ENCODE assay signal across 9 cellular contexts in genomic region chr11:125941606-125942275, GRCh38. TPM values are rescaled to one million over a fixed set of nuclear protein-coding genes. Genes with fewer than 3 reads are reported as not detected.
A peak's percentile ranks its signal among the peaks of the same experiment; 100 is the strongest.
DNase-seq lines count a peak whose midpoint lies in the region; ATAC-seq, FAIRE-seq and TF ChIP-seq lines count a peak whose summit lies in the region.
"Had no signal": no experiment of that assay in that cellular context is flagged by ENCODE, and none has a peak within 500 bp of the region (broad histone marks: within the 10 kb centered on the region; RNA-seq: fewer than 3 reads in every experiment).

No MANE protein-coding gene starts in this region.

- POLR2A ChIA-PET in activated CD8-positive, alpha-beta T cell treated with anti-CD3 and anti-CD28 coated beads, Interleukin-2, amount 10 ng/mL, durations not matched to agents 7 days and 5 days (lab: Charles Lee) = no interaction called here

- H3K4me3 ChIP-seq in GM23248 (no peak overlapping the region), neural cell (ENCODE audit: low read length) (no peak overlapping the region)

- DNase-seq in CD14-positive monocyte (ENCODE audit: low spot score) = no peak
- DNase-seq in GM23248 = peak; percentile 57
- peak; percentile 92 for DNase-seq in NCI-H345 (lab: John Stamatoyannopoulos, UW)
- peak; percentile 67 for DNase-seq in activated CD8-positive, alpha-beta T cell treated with anti-CD3 and anti-CD28 coated beads, Interleukin-2, amount 10 ng/mL, durations not matched to agents 7 days and 5 days
- DNase-seq in urothelium cell line (ENCODE audit: low spot score) = peak; percentile 54

- no peak overlapping the region for H3K27ac Mint-ChIP-seq in CD14-positive monocyte
- no peak overlapping the region for H3K27ac Mint-ChIP-seq in activated CD8-positive, alpha-beta T cell treated with anti-CD3 and anti-CD28 coated beads, Interleukin-2, amount 10 ng/mL, durations not matched to agents 7 days and 5 days

- ATAC-seq in activated CD8-positive, alpha-beta T cell treated with anti-CD3 and anti-CD28 coated beads, Interleukin-2, amount 10 ng/mL, durations not matched to agents 7 days and 5 days = peak; percentile 76
- ATAC-seq in esophagus mucosa (peak; percentile 74), HG02588 (IDR thresholded peaks at IDR 0.05; ENCODE audit: unreplicated experiment) (no peak)

- in situ Hi-C loops in GM23248 (cut with MboI) = no loop called here

- TF ChIP-seq RAD21 in neural cell (conservative IDR thresholded peaks at IDR 0.05) = no peak

- H3K27ac ChIP-seq in GM23248 = no peak overlapping the region
- no peak overlapping the region for H3K27ac ChIP-seq in neural cell (ENCODE audit: low read length)

- no peaks in the 10 kb centered on the region for H3K9me2 ChIP-seq in GM23248 (ENCODE audit: insufficient read depth)
- no peaks in the 10 kb centered on the region for H3K9me2 ChIP-seq in neural cell (ENCODE audit: insufficient read depth, low read length)

- H3K27me3 Mint-ChIP-seq in CD14-positive monocyte (ENCODE audit: low read depth in 3 of 3) = peaks cover 0 to 8% (median 2%) of the 10 kb centered on the region in 3 donors
- H3K27me3 Mint-ChIP-seq in activated CD8-positive, alpha-beta T cell treated with anti-CD3 and anti-CD28 coated beads, Interleukin-2, amount 10 ng/mL, durations not matched to agents 7 days and 5 days (ENCODE audit: low read depth) = peaks cover 3% of the 10 kb centered on the region

- 36 to 37% methylated on average over 14 to 15 of the region's 15 CpGs for WGBS in GM23248 (ENCODE audit: low coverage in 1 of 2, low lambda C conversion rate in 2 of 2, missing lambda C conversion rate in 2 of 2), 2 experiments

- no peak for FAIRE-seq in urothelium cell line (lab: Jason Lieb, UNC)
- FAIRE-seq: islet of Langerhans had no signal

- H3K79me2 ChIP-seq in GM23248 (ENCODE audit: insufficient read depth) = no peaks in the 10 kb centered on the region
- H3K79me2 ChIP-seq in neural cell (replicated peaks; ENCODE audit: insufficient read depth, low read length) = no peaks in the 10 kb centered on the region

- intact Hi-C loops in CD14-positive monocyte (cut with micrococcal nuclease) = no loop called here

- no peaks in the 10 kb centered on the region for H3K9me3 ChIP-seq in GM23248 (ENCODE audit: low read depth)
- no peaks in the 10 kb centered on the region for H3K9me3 ChIP-seq in neural cell (ENCODE audit: low read length)

- no peaks in the 10 kb centered on the region for H3K4me1 ChIP-seq in GM23248 (ENCODE audit: insufficient read depth)

- H3K4me1 Mint-ChIP-seq in CD14-positive monocyte = peaks cover 4% of the 10 kb centered on the region
- peaks cover 15% of the 10 kb centered on the region for H3K4me1 Mint-ChIP-seq in activated CD8-positive, alpha-beta T cell treated with anti-CD3 and anti-CD28 coated beads, Interleukin-2, amount 10 ng/mL, durations not matched to agents 7 days and 5 days (ENCODE audit: low read depth)

- no peak overlapping the region for H3K4me3 Mint-ChIP-seq in CD14-positive monocyte
- H3K4me3 Mint-ChIP-seq in activated CD8-positive, alpha-beta T cell treated with anti-CD3 and anti-CD28 coated beads, Interleukin-2, amount 10 ng/mL, durations not matched to agents 7 days and 5 days = no peak overlapping the region

- H3K9me3 Mint-ChIP-seq in CD14-positive monocyte = peaks cover 0 to 7% (median 0%) of the 10 kb centered on the region in 7 donors
- peaks cover 4% of the 10 kb centered on the region for H3K9me3 Mint-ChIP-seq in activated CD8-positive, alpha-beta T cell treated with anti-CD3 and anti-CD28 coated beads, Interleukin-2, amount 10 ng/mL, durations not matched to agents 7 days and 5 days (ENCODE audit: insufficient read depth)

- no peaks in the 10 kb centered on the region for H3K36me3 ChIP-seq in GM23248 (ENCODE audit: low read depth)
- no peaks in the 10 kb centered on the region for H3K36me3 ChIP-seq in neural cell (ENCODE audit: insufficient read depth, low read length)

- no peak overlapping the region for H3K9ac ChIP-seq in GM23248
- no peak overlapping the region for H3K9ac ChIP-seq in neural cell (ENCODE audit: low read length)

- TF ChIP-seq EP300 in neural cell (conservative IDR thresholded peaks at IDR 0.05; ENCODE audit: poor library complexity, severe bottlenecking) = no peak

- CTCF ChIA-PET in activated CD8-positive, alpha-beta T cell treated with anti-CD3 and anti-CD28 coated beads, Interleukin-2, amount 10 ng/mL, durations not matched to agents 7 days and 5 days (lab: Charles Lee) = interaction anchor here (0.9 to 4.1 kb wide), 8 partner anchors 12 to 252 kb away, joined by 3 to 32 read pairs (median 4); no protein-coding TSS in a partner anchor

- H3K36me3 Mint-ChIP-seq in CD14-positive monocyte = no peaks in the 10 kb centered on the region
- H3K36me3 Mint-ChIP-seq in activated CD8-positive, alpha-beta T cell treated with anti-CD3 and anti-CD28 coated beads, Interleukin-2, amount 10 ng/mL, durations not matched to agents 7 days and 5 days (ENCODE audit: low read depth) = peaks cover 3% of the 10 kb centered on the region

- H3F3A ChIP-seq in GM23248 (ENCODE audit: insufficient read depth) (no peaks in the 10 kb centered on the region), neural cell (ENCODE audit: insufficient read depth, low read length, poor library complexity, severe bottlenecking) (no peaks in the 10 kb centered on the region)

- H4K20me1 ChIP-seq in GM23248 (ENCODE audit: insufficient read depth) (no peaks in the 10 kb centered on the region), neural cell (ENCODE audit: insufficient read depth) (no peaks in the 10 kb centered on the region)

- H3K4me2 ChIP-seq in GM23248 (ENCODE audit: unreplicated experiment) (no peak overlapping the region), neural cell (ENCODE audit: low read length) (no peak overlapping the region)

- H3K27me3 ChIP-seq in GM23248 (replicated peaks; ENCODE audit: insufficient read depth) (no peaks in the 10 kb centered on the region; the same call in 1 of the 2 replicates), neural cell (ENCODE audit: insufficient read depth, low read depth, low read length) (no peaks in the 10 kb centered on the region)

- TF ChIP-seq CTCF in CD14-positive monocyte (IDR thresholded peaks at IDR 0.05) (peak; percentile 20), neural cell (IDR thresholded peaks at IDR 0.05; ENCODE audit: poor library complexity, severe bottlenecking) (peak; percentile 37)

- H2AFZ ChIP-seq in GM23248 = no peak overlapping the region
- no peak overlapping the region for H2AFZ ChIP-seq in neural cell (ENCODE audit: low read depth, low read length)

TF ChIP-seq in neural cell, 6 proteins besides CTCF, POLR2A, EP300 and RAD21 (continues in another document):
- TF ChIP-seq MXI1 (conservative IDR thresholded peaks at IDR 0.05; ENCODE audit: poor library complexity, severe bottlenecking) (no peak), EZH2 (IDR thresholded peaks at IDR 0.05; ENCODE audit: borderline replicate concordance, insufficient read depth, low read length, poor library complexity, severe bottlenecking) (no peak), SMC3 (conservative IDR thresholded peaks at IDR 0.05; ENCODE audit: poor library complexity) (no peak)

RNA-seq across cellular contexts. Expression of gene VSIG10L2, which starts 4.1 kb away (rescaled TPM):
- polyA plus RNA-seq in CD14-positive monocyte (not detected), GM23248 (2016; fragmentation: Nextera tagmentation; extraction: Ambion mirVana) (not detected in 2 replicates), neural cell (0.08 TPM in 1 of 2 replicates, not detected in the other)
- not detected in 2 replicates for total RNA-seq in GM23248 (2014; rRNA removed; shearing (Covaris generic))
- total RNA-seq in activated CD8-positive, alpha-beta T cell treated with anti-CD3 and anti-CD28 coated beads, Interleukin-2, amount 10 ng/mL, durations not matched to agents 7 days and 5 days = not detected
- total RNA-seq in esophagus mucosa = not detected
- not detected in 2 replicates for polyA minus RNA-seq in neural cell

RNA-seq across cellular contexts. Expression of gene DDX25, which starts 37.4 kb away (rescaled TPM):
- polyA plus RNA-seq in CD14-positive monocyte (not detected), GM23248 (2016; fragmentation: Nextera tagmentation; extraction: Ambion mirVana) (not detected in 2 replicates), neural cell (66.4 and 67.1 TPM in 2 replicates)
- not detected in 2 replicates for total RNA-seq in GM23248 (2014; rRNA removed; shearing (Covaris generic))
- total RNA-seq in activated CD8-positive, alpha-beta T cell treated with anti-CD3 and anti-CD28 coated beads, Interleukin-2, amount 10 ng/mL, durations not matched to agents 7 days and 5 days = not detected
- total RNA-seq in esophagus mucosa = not detected
- 30.2 and 36.9 TPM in 2 replicates for polyA minus RNA-seq in neural cell

RNA-seq across cellular contexts. Expression of gene PUS3, which starts 38.7 kb away (rescaled TPM):
- polyA plus RNA-seq in CD14-positive monocyte (1 to 10 TPM; 3.1 to 5.3 TPM), GM23248 (2016; fragmentation: Nextera tagmentation; extraction: Ambion mirVana) (8.4 and 10.7 TPM in 2 replicates), neural cell (15.5 and 20.5 TPM in 2 replicates)
- 8.3 and 11.8 TPM in 2 replicates for total RNA-seq in GM23248 (2014; rRNA removed; shearing (Covaris generic))
- total RNA-seq in activated CD8-positive, alpha-beta T cell treated with anti-CD3 and anti-CD28 coated beads, Interleukin-2, amount 10 ng/mL, durations not matched to agents 7 days and 5 days = 10 to 100 TPM; 11.9 to 16.0 TPM
- total RNA-seq in esophagus mucosa = 5.3 TPM
- polyA minus RNA-seq in neural cell = 20.0 and 36.5 TPM in 2 replicates

RNA-seq across cellular contexts. Expression of gene HYLS1, which starts 54.3 kb away (rescaled TPM):
- polyA plus RNA-seq in CD14-positive monocyte = 1 to 10 TPM; 2.0 to 2.6 TPM
- total RNA-seq in GM23248 (2014; rRNA removed; shearing (Covaris generic)) = 4.6 and 6.2 TPM in 2 replicates
- polyA plus RNA-seq in GM23248 (2016; fragmentation: Nextera tagmentation; extraction: Ambion mirVana) = 11.7 and 13.0 TPM in 2 replicates
- total RNA-seq in activated CD8-positive, alpha-beta T cell treated with anti-CD3 and anti-CD28 coated beads, Interleukin-2, amount 10 ng/mL, durations not matched to agents 7 days and 5 days = 10 to 100 TPM; 11.1 to 11.7 TPM
- total RNA-seq in esophagus mucosa = 4.6 TPM
- polyA plus RNA-seq in neural cell = 4.6 and 6.0 TPM in 2 replicates
- 4.6 and 7.6 TPM in 2 replicates for polyA minus RNA-seq in neural cell
